1 cellular context compared by ENCODE assay signal in the genomic region with DNA sequence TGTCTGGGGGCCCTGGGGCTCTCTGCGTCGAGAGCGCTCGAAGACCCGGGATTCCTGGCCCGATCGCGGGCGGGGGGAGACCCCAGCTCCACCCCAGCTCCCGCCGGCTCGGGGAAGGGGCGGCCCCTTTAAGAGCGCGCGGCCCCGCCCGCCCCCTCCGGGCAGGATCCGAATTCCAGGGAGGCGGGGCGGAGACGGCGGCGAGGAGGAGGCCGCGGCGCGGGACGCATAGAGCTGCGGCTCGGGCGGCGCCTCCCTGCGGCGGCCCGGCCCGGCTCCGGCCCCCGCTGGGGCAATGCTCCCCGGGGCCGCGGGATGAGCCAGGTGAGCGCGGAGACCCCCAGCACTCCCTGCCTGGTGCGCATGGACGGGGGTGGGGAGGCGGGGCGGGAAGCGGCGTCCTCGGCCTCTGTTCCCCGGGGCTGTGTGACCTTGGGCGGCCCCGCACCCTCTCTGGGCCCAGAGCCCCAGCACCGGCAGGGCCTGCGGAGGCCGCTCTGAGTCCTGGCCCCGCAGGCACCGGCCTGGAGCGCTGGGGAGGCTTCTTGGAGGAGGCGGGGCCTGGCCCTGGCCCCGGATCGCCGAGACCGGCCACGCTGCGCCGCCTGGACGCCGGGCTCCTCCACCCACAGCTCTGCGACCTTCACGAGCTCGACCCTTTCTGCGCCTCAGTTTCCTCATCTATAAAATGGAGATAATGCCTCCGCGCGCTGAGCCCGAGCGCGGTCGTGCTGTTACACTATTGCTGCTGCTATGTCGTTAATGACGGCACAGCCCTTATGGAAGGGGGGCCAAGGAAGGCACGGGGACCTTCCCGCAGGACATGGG.
TF ChIP-seq lines count a peak whose summit lies in the region.

No MANE protein-coding gene starts in this region.

TF ChIP-seq in K562, 482 proteins besides CTCF, POLR2A, EP300 and RAD21 (continued from another document and continues in another):
- TF ChIP-seq SP1 (CRISPR knock-in tag; IDR thresholded peaks at IDR 0.05): no peak
- no peak for TF ChIP-seq NFRKB (IDR thresholded peaks at IDR 0.05; ENCODE audit: low read depth)
- TF ChIP-seq ZNF24 (IDR thresholded peaks at IDR 0.05): no peak
- TF ChIP-seq SNRNP70 (optimal IDR thresholded peaks at IDR 0.05; ENCODE audit: low read depth, low read length): no peak
- no peak for TF ChIP-seq ZC3H8 (IDR thresholded peaks at IDR 0.05)
- no peak for TF ChIP-seq MIER1 (IDR thresholded peaks at IDR 0.05; ENCODE audit: low read depth)
- no peak; a peak in 1 of 4 replicates for TF ChIP-seq NRF1 (conservative IDR thresholded peaks at IDR 0.05 in 1 of 2, IDR thresholded peaks at IDR 0.05 in 1 of 2)
- TF ChIP-seq, protein P1, sequence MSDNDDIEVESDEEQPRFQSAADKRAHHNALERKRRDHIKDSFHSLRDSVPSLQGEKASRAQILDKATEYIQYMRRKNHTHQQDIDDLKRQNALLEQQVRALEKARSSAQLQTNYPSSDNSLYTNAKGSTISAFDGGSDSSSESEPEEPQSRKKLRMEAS (CRISPR knock-in tag; IDR thresholded peaks at IDR 0.05): peak; percentile 12; the same call in 1 of the 2 replicates
- TF ChIP-seq ARNT (IDR thresholded peaks at IDR 0.05): no peak
- TF ChIP-seq U2AF1 (optimal IDR thresholded peaks at IDR 0.05; ENCODE audit: low read depth, low read length): no peak
- 0 out of 2 replicates have a peak, but pooled peaks have one; percentile 17 for TF ChIP-seq FOXP1 (CRISPR knock-in tag; IDR thresholded peaks at IDR 0.05)
- no peak for TF ChIP-seq THRA (IDR thresholded peaks at IDR 0.05)
- TF ChIP-seq PTBP1 (IDR thresholded peaks at IDR 0.05; ENCODE audit: low read depth, low read length): peak; percentile 86
- TF ChIP-seq MTA1 (IDR thresholded peaks at IDR 0.05; ENCODE audit: borderline replicate concordance): no peak
- TF ChIP-seq ESRRB (CRISPR knock-in tag; IDR thresholded peaks at IDR 0.05; ENCODE audit: borderline replicate concordance): no peak
- TF ChIP-seq ZFP30 (CRISPR knock-in tag; IDR thresholded peaks at IDR 0.05; ENCODE audit: borderline replicate concordance): no peak
- no peak for TF ChIP-seq CUX1 (CRISPR knock-in tag; IDR thresholded peaks at IDR 0.05)
- 0 out of 2 replicates have a peak, but pooled peaks have one; percentile 11 for TF ChIP-seq ETV5 (CRISPR knock-in tag; IDR thresholded peaks at IDR 0.05; ENCODE audit: low read depth)
- TF ChIP-seq CXXC5 (CRISPR knock-in tag; IDR thresholded peaks at IDR 0.05): peak; percentile 69
- peak; percentile 21; the same call in 1 of the 2 replicates for TF ChIP-seq GABPB1 (CRISPR knock-in tag; IDR thresholded peaks at IDR 0.05)
- no peak for TF ChIP-seq CHD2 (IDR thresholded peaks at IDR 0.05; ENCODE audit: low read depth, low read length)
- TF ChIP-seq ZNF140 (CRISPR knock-in tag; IDR thresholded peaks at IDR 0.05): no peak
- TF ChIP-seq ZNF830 (CRISPR knock-in tag; IDR thresholded peaks at IDR 0.05): no peak
- no peak for TF ChIP-seq ZNF431 (CRISPR knock-in tag; IDR thresholded peaks at IDR 0.05)
- no peak for TF ChIP-seq SMARCC2 (IDR thresholded peaks at IDR 0.05; ENCODE audit: low read depth)
- no peak for TF ChIP-seq ZNF592 (IDR thresholded peaks at IDR 0.05)
- TF ChIP-seq ZNF384 (IDR thresholded peaks at IDR 0.05; ENCODE audit: low read depth, low read length): no peak
- no peak for TF ChIP-seq CBX8 (IDR thresholded peaks at IDR 0.05; ENCODE audit: borderline replicate concordance, extremely low read depth, low read depth, low read length, poor library complexity, severe bottlenecking)
- TF ChIP-seq NONO (IDR thresholded peaks at IDR 0.05; ENCODE audit: low read depth in 2 of 2, low read length in 1 of 2): peak in 1 of 2 experiments; percentile 9; a peak in 1 of 4 replicates
- TF ChIP-seq MYBL2 (IDR thresholded peaks at IDR 0.05; ENCODE audit: low read depth): no peak
- TF ChIP-seq MYBL2 (CRISPR knock-in tag; IDR thresholded peaks at IDR 0.05; ENCODE audit: borderline replicate concordance): no peak
- TF ChIP-seq PHF21A (IDR thresholded peaks at IDR 0.05; ENCODE audit: borderline replicate concordance, low read depth): no peak
- TF ChIP-seq, protein P2, sequence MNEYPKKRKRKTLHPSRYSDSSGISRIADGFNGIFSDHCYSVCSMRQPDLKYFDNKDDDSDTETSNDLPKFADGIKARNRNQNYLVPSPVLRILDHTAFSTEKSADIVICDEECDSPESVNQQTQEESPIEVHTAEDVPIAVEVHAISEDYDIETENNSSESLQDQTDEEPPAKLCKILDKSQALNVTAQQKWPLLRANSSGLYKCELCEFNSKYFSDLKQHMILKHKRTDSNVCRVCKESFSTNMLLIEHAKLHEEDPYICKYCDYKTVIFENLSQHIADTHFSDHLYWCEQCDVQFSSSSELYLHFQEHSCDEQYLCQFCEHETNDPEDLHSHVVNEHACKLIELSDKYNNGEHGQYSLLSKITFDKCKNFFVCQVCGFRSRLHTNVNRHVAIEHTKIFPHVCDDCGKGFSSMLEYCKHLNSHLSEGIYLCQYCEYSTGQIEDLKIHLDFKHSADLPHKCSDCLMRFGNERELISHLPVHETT (CRISPR knock-in tag; conservative IDR thresholded peaks at IDR 0.05 in 1 of 2, IDR thresholded peaks at IDR 0.05 in 1 of 2): 0 out of 4 replicates have a peak, but pooled peaks of 1 of the 2 experiments have one; percentile 31
- TF ChIP-seq, protein P3, sequence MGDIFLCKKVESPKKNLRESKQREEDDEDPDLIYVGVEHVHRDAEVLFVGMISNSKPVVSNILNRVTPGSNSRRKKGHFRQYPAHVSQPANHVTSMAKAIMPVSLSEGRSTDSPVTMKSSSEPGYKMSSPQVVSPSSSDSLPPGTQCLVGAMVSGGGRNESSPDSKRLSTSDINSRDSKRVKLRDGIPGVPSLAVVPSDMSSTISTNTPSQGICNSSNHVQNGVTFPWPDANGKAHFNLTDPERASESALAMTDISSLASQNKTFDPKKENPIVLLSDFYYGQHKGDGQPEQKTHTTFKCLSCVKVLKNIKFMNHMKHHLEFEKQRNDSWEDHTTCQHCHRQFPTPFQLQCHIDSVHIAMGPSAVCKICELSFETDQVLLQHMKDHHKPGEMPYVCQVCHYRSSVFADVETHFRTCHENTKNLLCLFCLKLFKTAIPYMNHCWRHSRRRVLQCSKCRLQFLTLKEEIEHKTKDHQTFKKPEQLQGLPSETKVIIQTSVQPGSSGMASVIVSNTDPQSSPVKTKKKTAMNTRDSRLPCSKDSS (IDR thresholded peaks at IDR 0.05; ENCODE audit: low read depth, partially characterized antibody): no peak
- TF ChIP-seq NR3C1 (CRISPR knock-in tag; IDR thresholded peaks at IDR 0.05): no peak
- peak; percentile 7 for TF ChIP-seq TAF1 (IDR thresholded peaks at IDR 0.05; ENCODE audit: control insufficient read depth, extremely low read depth, insufficient read depth, low read length, severe bottlenecking)
- TF ChIP-seq CCAR2 (IDR thresholded peaks at IDR 0.05; ENCODE audit: low read depth, low read length): no peak
- TF ChIP-seq KLF13 (tag; IDR thresholded peaks at IDR 0.05; ENCODE audit: borderline replicate concordance, low read depth): no peak
- TF ChIP-seq SRSF1 (IDR thresholded peaks at IDR 0.05; ENCODE audit: low read depth, low read length): no peak
- no peak for TF ChIP-seq ZNF354B (CRISPR knock-in tag; IDR thresholded peaks at IDR 0.05)
